In the genomic region with DNA sequence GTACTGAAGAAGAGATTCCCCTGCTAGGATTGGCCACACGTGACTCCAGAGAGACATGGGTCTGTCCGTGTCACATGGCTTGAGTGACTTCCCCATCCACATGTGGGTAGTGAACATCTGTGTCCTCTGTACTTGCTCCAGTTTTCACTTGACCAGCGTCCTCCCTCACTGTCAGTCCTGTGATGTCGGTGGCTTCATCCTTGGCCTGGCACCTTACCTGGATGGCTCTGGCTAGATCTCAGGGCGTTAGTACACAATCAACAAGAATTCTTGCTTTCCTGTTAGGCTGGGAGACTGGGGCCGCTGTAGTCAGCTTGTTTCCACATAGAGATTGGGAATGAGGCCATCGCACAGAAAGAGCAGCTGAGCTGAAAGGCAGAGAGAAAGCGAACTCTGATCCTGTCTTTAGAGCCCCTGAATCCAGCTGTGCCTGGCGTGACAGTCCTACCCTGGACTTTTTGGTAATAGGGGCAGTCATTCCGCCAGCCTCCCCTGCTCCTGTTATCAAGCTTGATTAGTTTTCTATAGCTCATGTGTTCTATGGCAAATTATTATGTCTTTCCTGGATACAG, we compare ENCODE assay signal across 17 cellular contexts.
DNase-seq lines count a peak whose midpoint lies in the region; ATAC-seq and TF ChIP-seq lines count a peak whose summit lies in the region.
"Had no signal": no experiment of that assay in that cellular context is flagged by ENCODE, and none has a peak within 500 bp of the region (broad histone marks: within the 10 kb centered on the region; RNA-seq: fewer than 3 reads in every experiment).

No MANE protein-coding gene starts in this region.

- no peak overlapping the region for H3K4me3 Mint-ChIP-seq in CD8-positive, alpha-beta memory T cell
- H3K4me3 Mint-ChIP-seq: CD4-positive, alpha-beta T cell; H9; HFFc6 had no signal

- ATAC-seq in left lung: peak; percentile 31

- no peaks in the 10 kb centered on the region for H3K36me3 ChIP-seq in left lung
- H3K36me3 ChIP-seq in Karpas-422 (ENCODE audit: insufficient read depth, low read length): no peaks in the 10 kb centered on the region
- no peaks in the 10 kb centered on the region for H3K36me3 ChIP-seq in CD8-positive, alpha-beta memory T cell (ENCODE audit: insufficient read depth, low read length)

- H3K27me3 ChIP-seq in left lung (no peaks in the 10 kb centered on the region), Karpas-422 (ENCODE audit: low read length) (no peaks in the 10 kb centered on the region)
- H3K27me3 ChIP-seq in CD8-positive, alpha-beta memory T cell (ENCODE audit: insufficient read depth, low read length, poor library complexity, severe bottlenecking): no peaks in the 10 kb centered on the region

- peak; percentile 31 for DNase-seq in CD1c-positive myeloid dendritic cell (ENCODE audit: extremely low spot score)
- DNase-seq in left lung: peak in 1 of 2 donors; percentile 49
- DNase-seq in putamen (ENCODE audit: low spot score): peak; percentile 27
- no peak for DNase-seq in DMS153 (lab: John Stamatoyannopoulos, UW)
- no peak for DNase-seq in Karpas-422
- DNase-seq in CD8-positive, alpha-beta memory T cell: no peak
- DNase-seq: CD4-positive, alpha-beta T cell; H9; HFFc6; IMR-90; MV-4-11; NCI-H1105 treated with DMSO at 0.1 percent for 48 hours; NCI-H2029 treated with DMSO at 0.1 percent for 48 hours; NCI-H345; NCI-H526; SHP77 had no signal

- TF ChIP-seq CTCF in left lung (IDR thresholded peaks at IDR 0.05): no peak

- peaks cover 0 to 4% (median 4%) of the 10 kb centered on the region in 3 donors for H3K4me1 Mint-ChIP-seq in CD8-positive, alpha-beta memory T cell
- H3K4me1 Mint-ChIP-seq: H9 had no signal

- no peaks in the 10 kb centered on the region for H3K9me3 Mint-ChIP-seq in CD8-positive, alpha-beta memory T cell
- H3K9me3 Mint-ChIP-seq: CD4-positive, alpha-beta T cell; H9; HFFc6 had no signal

- H3K79me2 ChIP-seq in Karpas-422 (ENCODE audit: low read length): no peaks in the 10 kb centered on the region

- H3K27ac ChIP-seq in cingulate gyrus (ENCODE audit: low read depth, low read length) (peak overlapping the region; percentile 10), left lung (no peak overlapping the region), Karpas-422 (ENCODE audit: low read length) (no peak overlapping the region)
- H3K27ac ChIP-seq in CD8-positive, alpha-beta memory T cell (ENCODE audit: low read depth, low read length): no peak overlapping the region

- H4K20me1 ChIP-seq in Karpas-422 (ENCODE audit: insufficient read depth, low read depth, low read length): no peaks in the 10 kb centered on the region

- H3K9ac ChIP-seq in Karpas-422 (ENCODE audit: low read length): no peak overlapping the region

- H3K27ac Mint-ChIP-seq in CD8-positive, alpha-beta memory T cell: no peak overlapping the region
- H3K27ac Mint-ChIP-seq: CD4-positive, alpha-beta T cell; H9; HFFc6 had no signal

- H3K4me1 ChIP-seq in left lung (no peaks in the 10 kb centered on the region), Karpas-422 (ENCODE audit: low read length) (no peaks in the 10 kb centered on the region)
- H3K4me1 ChIP-seq in CD8-positive, alpha-beta memory T cell (ENCODE audit: insufficient read depth, low read length): no peaks in the 10 kb centered on the region

- no peaks in the 10 kb centered on the region for H3K9me2 ChIP-seq in Karpas-422 (replicated peaks; ENCODE audit: insufficient read depth, low read length)

- intact Hi-C loops in left lung (cut with DNase I): no loop called here

- H3K27me3 Mint-ChIP-seq in CD8-positive, alpha-beta memory T cell: no peaks in the 10 kb centered on the region
- H3K27me3 Mint-ChIP-seq: CD4-positive, alpha-beta T cell had no signal

- H3K4me3 ChIP-seq in left lung (no peak overlapping the region), Karpas-422 (ENCODE audit: low read length) (no peak overlapping the region)
- no peak overlapping the region for H3K4me3 ChIP-seq in CD8-positive, alpha-beta memory T cell (ENCODE audit: low read length)

- no peak overlapping the region for H3K4me2 ChIP-seq in Karpas-422 (ENCODE audit: low read depth, low read length, poor library complexity, severe bottlenecking)

- CTCF ChIA-PET in CD8-positive, alpha-beta memory T cell (lab: Charles Lee): interaction anchor here (1.1 kb wide), 1 partner anchor 109 kb away, joined by 5 read pairs; no protein-coding TSS in a partner anchor

- POLR2A ChIA-PET in CD8-positive, alpha-beta memory T cell (lab: Charles Lee): no interaction called here

- no peak overlapping the region for H2AFZ ChIP-seq in Karpas-422 (ENCODE audit: low read length)

- H3K9me3 ChIP-seq in left lung (no peaks in the 10 kb centered on the region), Karpas-422 (ENCODE audit: low read length) (no peaks in the 10 kb centered on the region)
- H3K9me3 ChIP-seq in CD8-positive, alpha-beta memory T cell (ENCODE audit: low read length): no peaks in the 10 kb centered on the region

- peaks cover 25 to 54% (median 30%) of the 10 kb centered on the region in 3 donors for H3K36me3 Mint-ChIP-seq in CD8-positive, alpha-beta memory T cell

Comparison
In these comparisons a context has a peak if more than half of its experiments do, and no peak if none do; other contexts are left out.
1. DNase-seq: peak in CD1c-positive myeloid dendritic cell (single experiment) and putamen (single experiment); none in DMS153 (single experiment), Karpas-422 (single experiment) and CD8-positive, alpha-beta memory T cell (0 of 5).